In the genomic region with DNA sequence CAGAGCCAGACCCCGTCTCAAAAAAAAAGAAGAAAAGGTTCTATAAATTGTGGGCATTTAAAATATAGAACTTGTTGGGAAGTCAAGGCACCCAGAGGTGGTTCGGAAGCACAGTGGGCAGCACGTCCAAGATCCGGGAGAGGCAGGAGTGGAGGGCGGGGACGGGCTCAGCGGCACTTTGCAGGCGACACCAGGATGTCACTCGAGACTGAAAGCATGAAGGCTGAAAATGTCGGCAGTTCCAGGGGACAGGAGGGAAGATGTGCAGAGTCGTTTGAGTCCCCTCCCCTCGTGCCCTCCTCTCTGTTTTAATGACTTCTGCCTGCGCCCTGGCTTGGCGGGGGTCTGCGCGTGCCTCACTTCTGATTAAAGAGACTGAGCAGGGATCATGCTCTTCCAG, we compare ENCODE assay signal across 1 cellular context.
TF ChIP-seq lines count a peak whose summit lies in the region.

No MANE protein-coding gene starts in this region.

TF ChIP-seq in H1, 55 proteins besides CTCF, POLR2A, EP300 and RAD21:
- TF ChIP-seq RBBP5 (IDR thresholded peaks at IDR 0.05; ENCODE audit: borderline replicate concordance, low read depth, low read length) = no peak
- no peak for TF ChIP-seq EGR1 (IDR thresholded peaks at IDR 0.05; ENCODE audit: borderline replicate concordance, low read depth, low read length)
- no peak for TF ChIP-seq POLR2AphosphoS5 (IDR thresholded peaks at IDR 0.05; ENCODE audit: low read depth, low read length)
- no peak for TF ChIP-seq CHD1 (IDR thresholded peaks at IDR 0.05; ENCODE audit: low read depth, low read length)
- no peak for TF ChIP-seq TAF1 (IDR thresholded peaks at IDR 0.05; ENCODE audit: low read depth, low read length)
- no peak for TF ChIP-seq SP4 (IDR thresholded peaks at IDR 0.05; ENCODE audit: low read length)
